Comparison of ENCODE assay signal across 9 cellular contexts in genomic region chr2:64727013-64727767, GRCh38.
A peak's percentile ranks its signal among the peaks of the same experiment; 100 is the strongest.
DNase-seq lines count a peak whose midpoint lies in the region; ATAC-seq lines count a peak whose summit lies in the region.
"Had no signal": no experiment of that assay in that cellular context is flagged by ENCODE, and none has a peak within 500 bp of the region (broad histone marks: within the 10 kb centered on the region; RNA-seq: fewer than 3 reads in every experiment).

No MANE protein-coding gene starts in this region.

- H3K4me2 ChIP-seq in neuronal stem cell (ENCODE audit: insufficient read depth, low read length, poor library complexity, severe bottlenecking): no peak overlapping the region

- peaks cover 58% of the 10 kb centered on the region for H3K4me1 Mint-ChIP-seq in activated CD8-positive, alpha-beta T cell treated with anti-CD3 and anti-CD28 coated beads, Interleukin-2, amount 10 ng/mL, durations not matched to agents 7 days and 5 days (ENCODE audit: low read depth)
- H3K4me1 Mint-ChIP-seq in stimulated activated naive B cell treated with anti-CD40 and anti-IgM and Interleukin-4, amounts not matched to agents 10 μg/mL and 1 μg/mL and 100 μg/mL, for 72 hours: peaks cover 35 to 64% of the 10 kb centered on the region in 2 donors

- WGBS in neuronal stem cell (ENCODE audit: extremely low coverage in 2 of 2, insufficient read length in 2 of 2, insufficient replicate concordance in 1 of 2), 2 donors: no CpG with 5 or more reads among the region's 3 CpGs

- no peak overlapping the region for H3K14ac ChIP-seq in neuronal stem cell (ENCODE audit: low read length)

- no peak overlapping the region for H2BK12ac ChIP-seq in neuronal stem cell (ENCODE audit: low read length)

- no peak overlapping the region for H3K18ac ChIP-seq in neuronal stem cell (ENCODE audit: low read length)

- no peaks in the 10 kb centered on the region for H3K27me3 ChIP-seq in neuronal stem cell (ENCODE audit: control insufficient read depth in 3 of 3, insufficient read depth in 3 of 3, low read depth in 1 of 3, low read length in 3 of 3)

- H2AK5ac ChIP-seq in neuronal stem cell (ENCODE audit: low read depth, low read length): no peak overlapping the region

- H4K8ac ChIP-seq in neuronal stem cell (ENCODE audit: low read depth, low read length): no peak overlapping the region

- H3K27me3 Mint-ChIP-seq in activated CD8-positive, alpha-beta T cell treated with anti-CD3 and anti-CD28 coated beads, Interleukin-2, amount 10 ng/mL, durations not matched to agents 7 days and 5 days (ENCODE audit: low read depth): no peaks in the 10 kb centered on the region
- no peaks in the 10 kb centered on the region for H3K27me3 Mint-ChIP-seq in stimulated activated naive B cell treated with anti-CD40 and anti-IgM and Interleukin-4, amounts not matched to agents 10 μg/mL and 1 μg/mL and 100 μg/mL, for 72 hours

- CTCF ChIA-PET in activated CD8-positive, alpha-beta T cell treated with anti-CD3 and anti-CD28 coated beads, Interleukin-2, amount 10 ng/mL, durations not matched to agents 7 days and 5 days (lab: Charles Lee): interaction anchor here (0.7 to 3.2 kb wide), 29 partner anchors 8 to 143 kb away, joined by 3 to 33 read pairs (median 4); partner anchors contain the start of gene SERTAD2

- no peak overlapping the region for H2BK5ac ChIP-seq in neuronal stem cell (ENCODE audit: low read length)

- H3K27ac ChIP-seq in neuronal stem cell (replicated peaks; ENCODE audit: low read length): no peak overlapping the region

- no peak overlapping the region for H3K23ac ChIP-seq in neuronal stem cell (ENCODE audit: low read depth, low read length, poor library complexity)

- peak overlapping the region; percentile 89 for H3K27ac Mint-ChIP-seq in activated CD8-positive, alpha-beta T cell treated with anti-CD3 and anti-CD28 coated beads, Interleukin-2, amount 10 ng/mL, durations not matched to agents 7 days and 5 days
- peak overlapping the region; percentile 84 for H3K27ac Mint-ChIP-seq in stimulated activated naive B cell treated with anti-CD40 and anti-IgM and Interleukin-4, amounts not matched to agents 10 μg/mL and 1 μg/mL and 100 μg/mL, for 72 hours

- peaks cover 6 to 28% of the 10 kb centered on the region in 2 donors for H3K4me1 ChIP-seq in neuronal stem cell (ENCODE audit: control insufficient read depth in 2 of 2, insufficient read depth in 1 of 2, low read depth in 1 of 2, low read length in 2 of 2)

- H3K4ac ChIP-seq in neuronal stem cell (ENCODE audit: low read length): no peak overlapping the region

- H2AFZ ChIP-seq in neuronal stem cell (ENCODE audit: low read length): no peak overlapping the region

- no peaks in the 10 kb centered on the region for H3K9me3 Mint-ChIP-seq in activated CD8-positive, alpha-beta T cell treated with anti-CD3 and anti-CD28 coated beads, Interleukin-2, amount 10 ng/mL, durations not matched to agents 7 days and 5 days (ENCODE audit: insufficient read depth)
- H3K9me3 Mint-ChIP-seq in stimulated activated naive B cell treated with anti-CD40 and anti-IgM and Interleukin-4, amounts not matched to agents 10 μg/mL and 1 μg/mL and 100 μg/mL, for 72 hours: no peaks in the 10 kb centered on the region
- H3K9me3 Mint-ChIP-seq: neural crest cell had no signal

- H3K36me3 ChIP-seq in neuronal stem cell (replicated peaks in 1 of 2; ENCODE audit: control insufficient read depth in 2 of 2, insufficient read depth in 2 of 2, low read length in 2 of 2): no peaks in the 10 kb centered on the region

- H3K9ac ChIP-seq in neuronal stem cell (ENCODE audit: low read depth, low read length, poor library complexity): no peak overlapping the region

- H3K36me3 Mint-ChIP-seq in activated CD8-positive, alpha-beta T cell treated with anti-CD3 and anti-CD28 coated beads, Interleukin-2, amount 10 ng/mL, durations not matched to agents 7 days and 5 days (ENCODE audit: low read depth): peaks cover 17% of the 10 kb centered on the region
- H3K36me3 Mint-ChIP-seq in stimulated activated naive B cell treated with anti-CD40 and anti-IgM and Interleukin-4, amounts not matched to agents 10 μg/mL and 1 μg/mL and 100 μg/mL, for 72 hours: peaks cover 0 to 4% of the 10 kb centered on the region in 2 donors

- H3K79me1 ChIP-seq in neuronal stem cell (ENCODE audit: low read depth, low read length): no peaks in the 10 kb centered on the region

- ATAC-seq in GM19351 (IDR thresholded peaks at IDR 0.05; ENCODE audit: unreplicated experiment): peak; percentile 89
- peak; percentile 92 for ATAC-seq in HG03354 (IDR thresholded peaks at IDR 0.05; ENCODE audit: poor library complexity, severe bottlenecking, unreplicated experiment)
- ATAC-seq in activated CD8-positive, alpha-beta T cell treated with anti-CD3 and anti-CD28 coated beads, Interleukin-2, amount 10 ng/mL, durations not matched to agents 7 days and 5 days: peak; percentile 84
- ATAC-seq in stimulated activated naive B cell treated with anti-CD40 and anti-IgM and Interleukin-4, amounts not matched to agents 10 μg/mL and 1 μg/mL and 100 μg/mL, for 72 hours (replicated peaks): peak; percentile 91 to 93

- H3K4me3 ChIP-seq in neuronal stem cell (ENCODE audit: low read length in 2 of 2): no peak overlapping the region

- H2BK15ac ChIP-seq in neuronal stem cell (ENCODE audit: low read length): no peak overlapping the region

- H3K9me3 ChIP-seq in neuronal stem cell (replicated peaks in 1 of 2; ENCODE audit: control insufficient read depth in 2 of 2, insufficient read depth in 1 of 2, low read depth in 1 of 2, low read length in 2 of 2): no peaks in the 10 kb centered on the region

- DNase-seq in CD1c-positive myeloid dendritic cell (ENCODE audit: extremely low spot score) (peak; percentile 75), NCI-H82 (lab: John Stamatoyannopoulos, UW) (no peak), neuronal stem cell (ENCODE audit: low spot score) (no peak), NCI-H748 (lab: John Stamatoyannopoulos, UW; ENCODE audit: unreplicated experiment) (no peak)
- no peak for DNase-seq in activated CD8-positive, alpha-beta T cell treated with anti-CD3 and anti-CD28 coated beads, Interleukin-2, amount 10 ng/mL, durations not matched to agents 7 days and 5 days
- no peak for DNase-seq in stimulated activated naive B cell treated with anti-CD40 and anti-IgM and Interleukin-4, amounts not matched to agents 10 μg/mL and 1 μg/mL and 100 μg/mL, for 72 hours

- no peak overlapping the region for H2BK120ac ChIP-seq in neuronal stem cell (ENCODE audit: low read depth, low read length)

- H3K4me3 Mint-ChIP-seq in activated CD8-positive, alpha-beta T cell treated with anti-CD3 and anti-CD28 coated beads, Interleukin-2, amount 10 ng/mL, durations not matched to agents 7 days and 5 days: peak overlapping the region; percentile 36
- H3K4me3 Mint-ChIP-seq in stimulated activated naive B cell treated with anti-CD40 and anti-IgM and Interleukin-4, amounts not matched to agents 10 μg/mL and 1 μg/mL and 100 μg/mL, for 72 hours: peak overlapping the region; percentile 76 to 85

- POLR2A ChIA-PET in activated CD8-positive, alpha-beta T cell treated with anti-CD3 and anti-CD28 coated beads, Interleukin-2, amount 10 ng/mL, durations not matched to agents 7 days and 5 days (lab: Charles Lee): interaction anchor here (0.8 to 7.3 kb wide), 13 partner anchors 11 to 500 kb away, joined by 3 to 77 read pairs (median 5); partner anchors contain the start of genes ACTR2 and SERTAD2

- no peak overlapping the region for H4K91ac ChIP-seq in neuronal stem cell (ENCODE audit: low read depth, low read length, poor library complexity)
